19 cellular contexts compared by ENCODE assay signal in the genomic region with DNA sequence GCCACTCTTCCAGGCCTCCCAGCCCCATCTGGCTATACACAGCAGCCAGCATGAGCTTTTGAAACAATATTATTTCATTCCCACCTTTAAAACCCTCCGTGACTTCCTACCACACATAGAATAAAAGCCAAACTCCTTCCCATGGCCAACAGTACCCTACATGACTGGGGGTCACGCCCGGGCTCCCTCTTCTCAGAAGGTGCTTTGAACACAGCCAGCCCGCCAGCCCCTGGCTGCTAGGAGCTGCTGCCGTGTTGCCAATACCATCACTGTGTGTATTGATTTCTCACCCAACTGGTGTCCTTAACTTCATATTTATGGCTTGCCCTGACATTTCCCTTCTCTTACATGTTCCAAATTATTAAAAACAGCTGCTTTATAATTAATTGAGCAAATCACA.
"Had no signal": no experiment of that assay in that cellular context is flagged by ENCODE, and none has a peak within 500 bp of the region (broad histone marks: within the 10 kb centered on the region; RNA-seq: fewer than 3 reads in every experiment).

No MANE protein-coding gene starts in this region.

- H3K9me3 Mint-ChIP-seq: natural killer cell treated with Interleukin-12 subunit alpha and Interleukin-12 subunit beta and Interleukin-15 and Interleukin-18, amount 100 ng/mL, for 72 hours; stimulated activated naive B cell treated with anti-CD40 and anti-IgM and Interleukin-4, amounts not matched to agents 10 μg/mL and 1 μg/mL and 100 μg/mL, for 72 hours; stimulated activated naive CD8-positive, alpha-beta T cell treated with anti-CD3 and anti-CD28 coated beads, Interleukin-15, amount 100 ng/mL, for 72 hours had no signal

- H3K4me3 ChIP-seq: coronary artery, lung had no signal

- H3K36me3 Mint-ChIP-seq: natural killer cell treated with Interleukin-12 subunit alpha and Interleukin-12 subunit beta and Interleukin-15 and Interleukin-18, amount 100 ng/mL, for 72 hours; stimulated activated naive B cell treated with anti-CD40 and anti-IgM and Interleukin-4, amounts not matched to agents 10 μg/mL and 1 μg/mL and 100 μg/mL, for 72 hours had no signal

- H3K4me3 Mint-ChIP-seq: natural killer cell treated with Interleukin-12 subunit alpha and Interleukin-12 subunit beta and Interleukin-15 and Interleukin-18, amount 100 ng/mL, for 72 hours; stimulated activated naive B cell treated with anti-CD40 and anti-IgM and Interleukin-4, amounts not matched to agents 10 μg/mL and 1 μg/mL and 100 μg/mL, for 72 hours; stimulated activated naive CD8-positive, alpha-beta T cell treated with anti-CD3 and anti-CD28 coated beads, Interleukin-15, amount 100 ng/mL, for 72 hours had no signal

- H3K36me3 ChIP-seq: neutrophil had no signal

- H3K9me3 ChIP-seq: neutrophil had no signal

- ATAC-seq: left cardiac atrium; left ventricle myocardium superior; natural killer cell treated with Interleukin-12 subunit alpha and Interleukin-12 subunit beta and Interleukin-15 and Interleukin-18, amount 100 ng/mL, for 72 hours; sciatic nerve; stimulated activated naive B cell treated with anti-CD40 and anti-IgM and Interleukin-4, amounts not matched to agents 10 μg/mL and 1 μg/mL and 100 μg/mL, for 72 hours; stimulated activated naive CD8-positive, alpha-beta T cell treated with anti-CD3 and anti-CD28 coated beads, Interleukin-15, amount 100 ng/mL, for 72 hours had no signal

- H3K27ac Mint-ChIP-seq: stimulated activated naive B cell treated with anti-CD40 and anti-IgM and Interleukin-4, amounts not matched to agents 10 μg/mL and 1 μg/mL and 100 μg/mL, for 72 hours; stimulated activated naive CD8-positive, alpha-beta T cell treated with anti-CD3 and anti-CD28 coated beads, Interleukin-15, amount 100 ng/mL, for 72 hours had no signal

- H3K27ac ChIP-seq: coronary artery, neutrophil had no signal

- DNase-seq: cerebellar nuclear complex; effector CD8-positive, alpha-beta T cell; foreskin melanocyte; glutamatergic neuron; islet precursor cell; left cardiac atrium; left ventricle myocardium superior; mesenchymal stem cell; midbrain; stimulated activated CD4-positive, alpha-beta T cell treated with anti-CD3 and anti-CD28 coated beads, Interleukin-2, amount 100 ng/mL, for 24 hours; stimulated activated CD4-positive, alpha-beta T cell treated with anti-CD3 and anti-CD28 coated beads, Interleukin-4, amount 100 ng/mL, for 4 hours; stimulated activated naive B cell treated with anti-CD40 and anti-IgM and Interleukin-4, amounts not matched to agents 10 μg/mL and 1 μg/mL and 100 μg/mL, for 72 hours; stimulated activated naive CD8-positive, alpha-beta T cell treated with anti-CD3 and anti-CD28 coated beads, Interleukin-15, amount 100 ng/mL, for 72 hours; trophoblast cell had no signal
